ENCODE assay signal across 2 cellular contexts in genomic region chr16:710500-711075, GRCh38.
TF ChIP-seq lines count a peak whose summit lies in the region.

No MANE protein-coding gene starts in this region.

TF ChIP-seq in SK-N-SH, 30 proteins besides CTCF, POLR2A, EP300 and RAD21:
- no peak for TF ChIP-seq USF1 (IDR thresholded peaks at IDR 0.05; ENCODE audit: borderline replicate concordance, low read depth)
- no peak for TF ChIP-seq GABPA (IDR thresholded peaks at IDR 0.05; ENCODE audit: low read depth)
- TF ChIP-seq EZH2phosphoT487 (IDR thresholded peaks at IDR 0.05; ENCODE audit: borderline replicate concordance, low read depth) = no peak

TF ChIP-seq in SK-N-SH treated with all-trans-retinoic acid at 6 μM for 48 hours, 23 proteins besides CTCF, POLR2A, EP300 and RAD21:
- TF ChIP-seq ZNF565 (CRISPR knock-in tag; conservative IDR thresholded peaks at IDR 0.05; ENCODE audit: low read depth) (no peak), ZC3H10 (CRISPR knock-in tag; IDR thresholded peaks at IDR 0.05) (no peak), ZFP30 (CRISPR knock-in tag; IDR thresholded peaks at IDR 0.05) (no peak), TCF4 (CRISPR knock-in tag; IDR thresholded peaks at IDR 0.05; ENCODE audit: borderline replicate concordance) (no peak), CSDC2 (CRISPR knock-in tag; IDR thresholded peaks at IDR 0.05) (no peak), ESRRG (CRISPR knock-in tag; IDR thresholded peaks at IDR 0.05) (no peak), BACH2 (CRISPR knock-in tag; IDR thresholded peaks at IDR 0.05; ENCODE audit: borderline replicate concordance) (no peak), TOX (CRISPR knock-in tag; IDR thresholded peaks at IDR 0.05; ENCODE audit: borderline replicate concordance) (no peak), GLIS3 (CRISPR knock-in tag; IDR thresholded peaks at IDR 0.05) (no peak), POU6F1 (CRISPR knock-in tag; IDR thresholded peaks at IDR 0.05; ENCODE audit: borderline replicate concordance, low read depth) (no peak), ISL1 (CRISPR knock-in tag; IDR thresholded peaks at IDR 0.05) (no peak), RARB (CRISPR knock-in tag; IDR thresholded peaks at IDR 0.05) (no peak), ZNF70 (CRISPR knock-in tag; IDR thresholded peaks at IDR 0.05) (no peak), PATZ1 (CRISPR knock-in tag; IDR thresholded peaks at IDR 0.05; ENCODE audit: borderline replicate concordance) (no peak), PPARA (CRISPR knock-in tag; IDR thresholded peaks at IDR 0.05; ENCODE audit: borderline replicate concordance) (no peak), SNAI2 (CRISPR knock-in tag; IDR thresholded peaks at IDR 0.05) (no peak), ARNTL (CRISPR knock-in tag; IDR thresholded peaks at IDR 0.05; ENCODE audit: borderline replicate concordance, low read depth) (no peak), ZNF8 (CRISPR knock-in tag; IDR thresholded peaks at IDR 0.05) (no peak)
- TF ChIP-seq, protein P1, sequence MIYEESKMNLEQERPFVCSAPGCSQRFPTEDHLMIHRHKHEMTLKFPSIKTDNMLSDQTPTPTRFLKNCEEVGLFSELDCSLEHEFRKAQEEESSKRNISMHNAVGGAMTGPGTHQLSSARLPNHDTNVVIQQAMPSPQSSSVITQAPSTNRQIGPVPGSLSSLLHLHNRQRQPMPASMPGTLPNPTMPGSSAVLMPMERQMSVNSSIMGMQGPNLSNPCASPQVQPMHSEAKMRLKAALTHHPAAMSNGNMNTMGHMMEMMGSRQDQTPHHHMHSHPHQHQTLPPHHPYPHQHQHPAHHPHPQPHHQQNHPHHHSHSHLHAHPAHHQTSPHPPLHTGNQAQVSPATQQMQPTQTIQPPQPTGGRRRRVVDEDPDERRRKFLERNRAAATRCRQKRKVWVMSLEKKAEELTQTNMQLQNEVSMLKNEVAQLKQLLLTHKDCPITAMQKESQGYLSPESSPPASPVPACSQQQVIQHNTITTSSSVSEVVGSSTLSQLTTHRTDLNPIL (CRISPR knock-in tag; IDR thresholded peaks at IDR 0.05; ENCODE audit: low read depth) = no peak
- TF ChIP-seq, protein P2, sequence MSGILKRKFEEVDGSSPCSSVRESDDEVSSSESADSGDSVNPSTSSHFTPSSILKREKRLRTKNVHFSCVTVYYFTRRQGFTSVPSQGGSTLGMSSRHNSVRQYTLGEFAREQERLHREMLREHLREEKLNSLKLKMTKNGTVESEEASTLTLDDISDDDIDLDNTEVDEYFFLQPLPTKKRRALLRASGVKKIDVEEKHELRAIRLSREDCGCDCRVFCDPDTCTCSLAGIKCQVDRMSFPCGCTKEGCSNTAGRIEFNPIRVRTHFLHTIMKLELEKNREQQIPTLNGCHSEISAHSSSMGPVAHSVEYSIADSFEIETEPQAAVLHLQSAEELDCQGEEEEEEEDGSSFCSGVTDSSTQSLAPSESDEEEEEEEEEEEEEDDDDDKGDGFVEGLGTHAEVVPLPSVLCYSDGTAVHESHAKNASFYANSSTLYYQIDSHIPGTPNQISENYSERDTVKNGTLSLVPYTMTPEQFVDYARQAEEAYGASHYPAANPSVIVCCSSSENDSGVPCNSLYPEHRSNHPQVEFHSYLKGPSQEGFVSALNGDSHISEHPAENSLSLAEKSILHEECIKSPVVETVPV (CRISPR knock-in tag; IDR thresholded peaks at IDR 0.05) = no peak
